9 cellular contexts compared by ENCODE assay signal in genomic region chr15:77507911-77508310, GRCh38.
A peak's percentile ranks its signal among the peaks of the same experiment; 100 is the strongest.
DNase-seq lines count a peak whose midpoint lies in the region; ATAC-seq and TF ChIP-seq lines count a peak whose summit lies in the region.
"Had no signal": no experiment of that assay in that cellular context is flagged by ENCODE, and none has a peak within 500 bp of the region (broad histone marks: within the 10 kb centered on the region; RNA-seq: fewer than 3 reads in every experiment).

No MANE protein-coding gene starts in this region.

- no peak overlapping the region for H2BK12ac ChIP-seq in mesenchymal stem cell (ENCODE audit: low read length in 2 of 2)

- peaks cover 51% of the 10 kb centered on the region for H3K4me1 Mint-ChIP-seq in endothelial cell (ENCODE audit: unreplicated experiment)
- H3K4me1 Mint-ChIP-seq in natural killer cell treated with Interleukin-12 subunit alpha and Interleukin-12 subunit beta and Interleukin-15 and Interleukin-18, amount 100 ng/mL, for 72 hours (ENCODE audit: low read depth in 2 of 2) = peaks cover 16 to 20% of the 10 kb centered on the region in 2 donors

- peak overlapping the region; percentile 87 for H2BK15ac ChIP-seq in mesenchymal stem cell (ENCODE audit: low read depth, poor library complexity, severe bottlenecking)

- 69% methylated on average over 6 of the region's 6 CpGs for WGBS in mesenchymal stem cell

- no peak overlapping the region for H2BK120ac ChIP-seq in mesenchymal stem cell (ENCODE audit: low read depth, low read length)

- H2AK5ac ChIP-seq in mesenchymal stem cell (ENCODE audit: low read length, severe bottlenecking) = no peak overlapping the region

- H3K27me3 Mint-ChIP-seq in endothelial cell (ENCODE audit: unreplicated experiment) = peaks cover 9% of the 10 kb centered on the region
- no peaks in the 10 kb centered on the region for H3K27me3 Mint-ChIP-seq in natural killer cell treated with Interleukin-12 subunit alpha and Interleukin-12 subunit beta and Interleukin-15 and Interleukin-18, amount 100 ng/mL, for 72 hours

- no peak overlapping the region for H2AFZ ChIP-seq in mesenchymal stem cell (ENCODE audit: low read depth, low read length)

- H3K9me3 Mint-ChIP-seq in endothelial cell (ENCODE audit: unreplicated experiment) = no peaks in the 10 kb centered on the region
- H3K9me3 Mint-ChIP-seq in natural killer cell treated with Interleukin-12 subunit alpha and Interleukin-12 subunit beta and Interleukin-15 and Interleukin-18, amount 100 ng/mL, for 72 hours = no peaks in the 10 kb centered on the region

- TF ChIP-seq CTCF in endothelial cell (IDR thresholded peaks at IDR 0.05; ENCODE audit: unreplicated experiment) (no peak), tibial artery (IDR thresholded peaks at IDR 0.05) (no peak)

- no peak overlapping the region for H2BK5ac ChIP-seq in mesenchymal stem cell (ENCODE audit: low read depth, low read length, poor library complexity, severe bottlenecking)

- no peak overlapping the region for H4K91ac ChIP-seq in mesenchymal stem cell (ENCODE audit: low read length)

- peak overlapping the region; percentile 38 for H3K9ac ChIP-seq in mesenchymal stem cell (ENCODE audit: low read length)

- H3K27me3 ChIP-seq in mesenchymal stem cell (ENCODE audit: control insufficient read depth in 1 of 2, insufficient read depth in 1 of 2, low read length in 2 of 2) (no peaks in the 10 kb centered on the region), tibial artery (no peaks in the 10 kb centered on the region)

- no peaks in the 10 kb centered on the region for H3K36me3 ChIP-seq in mesenchymal stem cell (ENCODE audit: control insufficient read depth in 1 of 2, insufficient read depth in 2 of 2, low read depth in 1 of 2, low read length in 2 of 2)
- no peaks in the 10 kb centered on the region for H3K36me3 ChIP-seq in tibial artery

- H3K4me3 ChIP-seq in mesenchymal stem cell (ENCODE audit: insufficient read depth in 1 of 2, low read depth in 1 of 2, low read length in 2 of 2) (no peak overlapping the region), tibial artery (no peak overlapping the region)

- H4K8ac ChIP-seq in mesenchymal stem cell (ENCODE audit: low read length) = no peak overlapping the region

- DNase-seq in M059J (ENCODE audit: low read depth) = peak; percentile 71
- no peak for DNase-seq in endothelial cell (ENCODE audit: low spot score)
- DNase-seq in mesenchymal stem cell = no peak
- peak in 1 of 2 donors; percentile 43 for DNase-seq in tibial artery
- no peak for DNase-seq in NCI-H2227 (lab: John Stamatoyannopoulos, UW; ENCODE audit: unreplicated experiment)
- no peak for DNase-seq in natural killer cell treated with Interleukin-12 subunit alpha and Interleukin-12 subunit beta and Interleukin-15 and Interleukin-18, amount 100 ng/mL, for 72 hours (ENCODE audit: low spot score)
- DNase-seq: cerebellar nuclear complex had no signal

- H3K27ac Mint-ChIP-seq in endothelial cell (ENCODE audit: unreplicated experiment) = peak overlapping the region; percentile 81
- H3K27ac Mint-ChIP-seq in natural killer cell treated with Interleukin-12 subunit alpha and Interleukin-12 subunit beta and Interleukin-15 and Interleukin-18, amount 100 ng/mL, for 72 hours = no peak overlapping the region

- no peaks in the 10 kb centered on the region for H3K79me1 ChIP-seq in mesenchymal stem cell (replicated peaks; ENCODE audit: low read length, poor library complexity, severe bottlenecking)

- H3K27ac ChIP-seq in mesenchymal stem cell (ENCODE audit: low read length, poor library complexity, severe bottlenecking) (no peak overlapping the region), tibial artery (peak overlapping the region; percentile 51 to 52)

- peaks cover 11% of the 10 kb centered on the region for H3K36me3 Mint-ChIP-seq in endothelial cell (ENCODE audit: low read depth, unreplicated experiment)
- no peaks in the 10 kb centered on the region for H3K36me3 Mint-ChIP-seq in natural killer cell treated with Interleukin-12 subunit alpha and Interleukin-12 subunit beta and Interleukin-15 and Interleukin-18, amount 100 ng/mL, for 72 hours

- H3K14ac ChIP-seq in mesenchymal stem cell (ENCODE audit: low read length in 2 of 2) = no peak overlapping the region

- H3K4ac ChIP-seq in mesenchymal stem cell (ENCODE audit: low read depth in 1 of 2, low read length in 2 of 2) = no peak overlapping the region

- H3K4me3 Mint-ChIP-seq in endothelial cell (ENCODE audit: unreplicated experiment) = no peak overlapping the region
- no peak overlapping the region for H3K4me3 Mint-ChIP-seq in natural killer cell treated with Interleukin-12 subunit alpha and Interleukin-12 subunit beta and Interleukin-15 and Interleukin-18, amount 100 ng/mL, for 72 hours

- intact Hi-C loops in tibial artery (cut with DNase I; ENCODE audit: low total_unique reads) = no loop called here

- H3K9me3 ChIP-seq in mesenchymal stem cell (ENCODE audit: control insufficient read depth, low read length) (no peaks in the 10 kb centered on the region), tibial artery (no peaks in the 10 kb centered on the region)

- peak overlapping the region in 1 of 2 experiments; percentile 27 for H3K18ac ChIP-seq in mesenchymal stem cell (ENCODE audit: low read depth in 1 of 2, low read length in 2 of 2)

- peak overlapping the region in 1 of 2 experiments; percentile 46 for H3K23ac ChIP-seq in mesenchymal stem cell (ENCODE audit: low read length in 2 of 2)

- peak overlapping the region; percentile 40 for H3K4me2 ChIP-seq in mesenchymal stem cell (ENCODE audit: low read length, poor library complexity, severe bottlenecking)

- ATAC-seq in HG03457 (IDR thresholded peaks at IDR 0.05; ENCODE audit: unreplicated experiment) (no peak), GM18861 (IDR thresholded peaks at IDR 0.05; ENCODE audit: unreplicated experiment) (no peak)
- no peak for ATAC-seq in natural killer cell treated with Interleukin-12 subunit alpha and Interleukin-12 subunit beta and Interleukin-15 and Interleukin-18, amount 100 ng/mL, for 72 hours

- H3K4me1 ChIP-seq in mesenchymal stem cell (ENCODE audit: control insufficient read depth, insufficient read depth, low read depth, low read length) (peaks cover 30% of the 10 kb centered on the region), tibial artery (peaks cover 0 to 42% (median 31%) of the 10 kb centered on the region in 4 donors)
